12 cellular contexts compared by ENCODE assay signal in genomic region chr1:155012760-155013602, GRCh38. TPM values are rescaled to one million over a fixed set of nuclear protein-coding genes. Genes with fewer than 3 reads are reported as not detected.
DNase-seq lines count a peak whose midpoint lies in the region; ATAC-seq and TF ChIP-seq lines count a peak whose summit lies in the region.
"Had no signal": no experiment of that assay in that cellular context is flagged by ENCODE, and none has a peak within 500 bp of the region (broad histone marks: within the 10 kb centered on the region; RNA-seq: fewer than 3 reads in every experiment).

No MANE protein-coding gene starts in this region.

- H3K27me3 ChIP-seq in iPS-15b (ENCODE audit: control insufficient read depth, insufficient read depth, low read length), result no peaks in the 10 kb centered on the region
- H3K27me3 ChIP-seq: right lobe of liver had no signal

- H3K27ac Mint-ChIP-seq in activated CD8-positive, alpha-beta memory T cell treated with anti-CD3 and anti-CD28 coated beads, Interleukin-2, amount 10 ng/mL, durations not matched to agents 7 days and 5 days, result peak overlapping the region; percentile 64
- H3K27ac Mint-ChIP-seq in WTC11, result peak overlapping the region; percentile 46; the same call in 1 of the 2 replicates
- peak overlapping the region; percentile 47 for H3K27ac Mint-ChIP-seq in stimulated activated naive B cell treated with anti-CD40 and anti-IgM and Interleukin-4, amounts not matched to agents 10 μg/mL and 1 μg/mL and 100 μg/mL, for 72 hours

- CTCF ChIA-PET in activated CD8-positive, alpha-beta memory T cell treated with anti-CD3 and anti-CD28 coated beads, Interleukin-2, amount 10 ng/mL, durations not matched to agents 7 days and 5 days (lab: Charles Lee), result interaction anchor here (0.9 to 18.7 kb wide), 5 partner anchors 14 to 72 kb away, joined by 3 to 328 read pairs (median 5); partner anchors contain the start of genes ADAM15, EFNA4, FLAD1 and LENEP
- CTCF ChIA-PET in WTC11 (lab: Charles Lee), result interaction anchor here (0.6 to 6.8 kb wide), 18 partner anchors 8 to 181 kb away, joined by 3 to 73 read pairs (median 8); partner anchors contain the start of genes ADAM15, EFNA4, LENEP and PBXIP1

- no peak for ATAC-seq in activated CD8-positive, alpha-beta memory T cell treated with anti-CD3 and anti-CD28 coated beads, Interleukin-2, amount 10 ng/mL, durations not matched to agents 7 days and 5 days
- ATAC-seq in WTC11, result no peak
- ATAC-seq in stimulated activated naive B cell treated with anti-CD40 and anti-IgM and Interleukin-4, amounts not matched to agents 10 μg/mL and 1 μg/mL and 100 μg/mL, for 72 hours (replicated peaks), result no peak
- no peak for ATAC-seq in GM18861 (IDR thresholded peaks at IDR 0.05; ENCODE audit: unreplicated experiment)

- H3K36me3 Mint-ChIP-seq in activated CD8-positive, alpha-beta memory T cell treated with anti-CD3 and anti-CD28 coated beads, Interleukin-2, amount 10 ng/mL, durations not matched to agents 7 days and 5 days, result peaks cover 16% of the 10 kb centered on the region
- peaks cover 8% of the 10 kb centered on the region; the same call in 1 of the 2 replicates for H3K36me3 Mint-ChIP-seq in WTC11
- peaks cover 16 to 42% of the 10 kb centered on the region in 2 donors for H3K36me3 Mint-ChIP-seq in stimulated activated naive B cell treated with anti-CD40 and anti-IgM and Interleukin-4, amounts not matched to agents 10 μg/mL and 1 μg/mL and 100 μg/mL, for 72 hours

- H3K4me3 Mint-ChIP-seq in activated CD8-positive, alpha-beta memory T cell treated with anti-CD3 and anti-CD28 coated beads, Interleukin-2, amount 10 ng/mL, durations not matched to agents 7 days and 5 days, result no peak overlapping the region
- no peak overlapping the region for H3K4me3 Mint-ChIP-seq in WTC11
- no peak overlapping the region for H3K4me3 Mint-ChIP-seq in stimulated activated naive B cell treated with anti-CD40 and anti-IgM and Interleukin-4, amounts not matched to agents 10 μg/mL and 1 μg/mL and 100 μg/mL, for 72 hours

- no peaks in the 10 kb centered on the region for H3K9me3 ChIP-seq in iPS-15b (ENCODE audit: control insufficient read depth, insufficient read depth, low read length)
- H3K9me3 ChIP-seq: right lobe of liver, thoracic aorta had no signal

- H3K9me3 Mint-ChIP-seq in activated CD8-positive, alpha-beta memory T cell treated with anti-CD3 and anti-CD28 coated beads, Interleukin-2, amount 10 ng/mL, durations not matched to agents 7 days and 5 days (ENCODE audit: low read depth), result no peaks in the 10 kb centered on the region
- no peaks in the 10 kb centered on the region for H3K9me3 Mint-ChIP-seq in WTC11
- H3K9me3 Mint-ChIP-seq in stimulated activated naive B cell treated with anti-CD40 and anti-IgM and Interleukin-4, amounts not matched to agents 10 μg/mL and 1 μg/mL and 100 μg/mL, for 72 hours, result no peaks in the 10 kb centered on the region

- peak overlapping the region; percentile 30 for H3K4me3 ChIP-seq in iPS-15b (ENCODE audit: low read depth, low read length)
- H3K4me3 ChIP-seq: GM23248, right lobe of liver, thoracic aorta had no signal

- H3K4me1 ChIP-seq in iPS-15b (ENCODE audit: control insufficient read depth, insufficient read depth, low read length), result peaks cover 25% of the 10 kb centered on the region

- no peak for TF ChIP-seq CTCF in WTC11 (IDR thresholded peaks at IDR 0.05)

- H3K4me1 Mint-ChIP-seq in activated CD8-positive, alpha-beta memory T cell treated with anti-CD3 and anti-CD28 coated beads, Interleukin-2, amount 10 ng/mL, durations not matched to agents 7 days and 5 days, result peaks cover 72% of the 10 kb centered on the region
- H3K4me1 Mint-ChIP-seq in WTC11, result peaks cover 53% of the 10 kb centered on the region
- H3K4me1 Mint-ChIP-seq in stimulated activated naive B cell treated with anti-CD40 and anti-IgM and Interleukin-4, amounts not matched to agents 10 μg/mL and 1 μg/mL and 100 μg/mL, for 72 hours, result peaks cover 63 to 93% of the 10 kb centered on the region in 2 donors

- no peaks in the 10 kb centered on the region for H3K27me3 Mint-ChIP-seq in activated CD8-positive, alpha-beta memory T cell treated with anti-CD3 and anti-CD28 coated beads, Interleukin-2, amount 10 ng/mL, durations not matched to agents 7 days and 5 days
- H3K27me3 Mint-ChIP-seq in WTC11 (ENCODE audit: low read depth), result no peaks in the 10 kb centered on the region
- H3K27me3 Mint-ChIP-seq in stimulated activated naive B cell treated with anti-CD40 and anti-IgM and Interleukin-4, amounts not matched to agents 10 μg/mL and 1 μg/mL and 100 μg/mL, for 72 hours, result no peaks in the 10 kb centered on the region

- no peak for DNase-seq in activated CD8-positive, alpha-beta memory T cell treated with anti-CD3 and anti-CD28 coated beads, Interleukin-2, amount 10 ng/mL, durations not matched to agents 7 days and 5 days
- no peak for DNase-seq in activated CD8-positive, alpha-beta memory T cell treated with anti-CD3 and anti-CD28 coated beads for 24 hours
- DNase-seq in WTC11 (ENCODE audit: low spot score) (no peak), NCI-H748 (lab: John Stamatoyannopoulos, UW; ENCODE audit: unreplicated experiment) (no peak), OCI-M2 (lab: John Stamatoyannopoulos, UW; ENCODE audit: unreplicated experiment) (no peak)
- no peak for DNase-seq in stimulated activated naive B cell treated with anti-CD40 and anti-IgM and Interleukin-4, amounts not matched to agents 10 μg/mL and 1 μg/mL and 100 μg/mL, for 72 hours

- no peak overlapping the region for H3K9ac ChIP-seq in iPS-15b (ENCODE audit: low read depth, low read length)
- H3K9ac ChIP-seq: GM23248 had no signal

- peaks cover 17% of the 10 kb centered on the region for H3K36me3 ChIP-seq in iPS-15b (ENCODE audit: control insufficient read depth, insufficient read depth, low read length)

- POLR2A ChIA-PET in WTC11 (lab: Charles Lee), result interaction anchor here (0.8 to 1.5 kb wide), 5 partner anchors 9 to 43 kb away, joined by 3 to 6 read pairs (median 4); partner anchors contain the start of genes FLAD1, LENEP and SHC1

TF ChIP-seq in WTC11, 78 proteins besides CTCF, POLR2A, EP300 and RAD21:
- no peak for TF ChIP-seq ZNF263 (CRISPR knock-in tag; IDR thresholded peaks at IDR 0.05; ENCODE audit: low read depth)
- no peak for TF ChIP-seq CREM (CRISPR knock-in tag; IDR thresholded peaks at IDR 0.05)
- TF ChIP-seq KAT7 (CRISPR knock-in tag; IDR thresholded peaks at IDR 0.05; ENCODE audit: borderline replicate concordance), result no peak
- TF ChIP-seq TP53 (CRISPR knock-in tag; IDR thresholded peaks at IDR 0.05), result no peak
- TF ChIP-seq FOXK1 (CRISPR knock-in tag; IDR thresholded peaks at IDR 0.05), result no peak
- no peak for TF ChIP-seq PRRX2 (CRISPR knock-in tag; IDR thresholded peaks at IDR 0.05)
- TF ChIP-seq, protein P1, sequence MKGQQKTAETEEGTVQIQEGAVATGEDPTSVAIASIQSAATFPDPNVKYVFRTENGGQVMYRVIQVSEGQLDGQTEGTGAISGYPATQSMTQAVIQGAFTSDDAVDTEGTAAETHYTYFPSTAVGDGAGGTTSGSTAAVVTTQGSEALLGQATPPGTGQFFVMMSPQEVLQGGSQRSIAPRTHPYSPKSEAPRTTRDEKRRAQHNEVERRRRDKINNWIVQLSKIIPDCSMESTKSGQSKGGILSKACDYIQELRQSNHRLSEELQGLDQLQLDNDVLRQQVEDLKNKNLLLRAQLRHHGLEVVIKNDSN (CRISPR knock-in tag; IDR thresholded peaks at IDR 0.05), result no peak
- TF ChIP-seq TEAD4 (CRISPR knock-in tag; IDR thresholded peaks at IDR 0.05), result no peak
- no peak for TF ChIP-seq ZMAT4 (CRISPR knock-in tag; IDR thresholded peaks at IDR 0.05)
- no peak for TF ChIP-seq AR (CRISPR knock-in tag; IDR thresholded peaks at IDR 0.05)

RNA-seq across cellular contexts. Expression of gene ZBTB7B, which starts 10.4 kb away (rescaled TPM):
- 10 to 100 TPM; 58.1 to 74.8 TPM for total RNA-seq in activated CD8-positive, alpha-beta memory T cell treated with anti-CD3 and anti-CD28 coated beads, Interleukin-2, amount 10 ng/mL, durations not matched to agents 7 days and 5 days
- total RNA-seq in WTC11 (2021), result 29.8 to 32.1 TPM (median 31.5 TPM) in 3 replicates

RNA-seq across cellular contexts. Expression of gene LENEP, which starts 19.6 kb away (rescaled TPM):
- total RNA-seq in activated CD8-positive, alpha-beta memory T cell treated with anti-CD3 and anti-CD28 coated beads, Interleukin-2, amount 10 ng/mL, durations not matched to agents 7 days and 5 days, result 1 to 10 TPM in 1 of 2 experiments, under 1 TPM in 1; 0.91 to 1.2 TPM
- 0.48 to 1.2 TPM in 2 of 3 replicates, not detected in the other for total RNA-seq in WTC11 (2021)
- total RNA-seq: bronchial epithelial cell, GM23248, right lobe of liver, thoracic aorta had no signal

RNA-seq across cellular contexts. Expression of gene DCST2, which starts 20.6 kb away (rescaled TPM):
- total RNA-seq in activated CD8-positive, alpha-beta memory T cell treated with anti-CD3 and anti-CD28 coated beads, Interleukin-2, amount 10 ng/mL, durations not matched to agents 7 days and 5 days, result under 1 TPM; 0.09 to 0.29 TPM
- 0.83 to 1.8 TPM (median 1.6 TPM) in 3 replicates for total RNA-seq in WTC11 (2021)
- total RNA-seq: GM23248 had no signal

RNA-seq across cellular contexts. Expression of gene DCST1, which starts 20.6 kb away (rescaled TPM):
- not detected for total RNA-seq in activated CD8-positive, alpha-beta memory T cell treated with anti-CD3 and anti-CD28 coated beads, Interleukin-2, amount 10 ng/mL, durations not matched to agents 7 days and 5 days
- 0.15 TPM in 1 of 3 replicates, not detected in the others for total RNA-seq in WTC11 (2021)
- total RNA-seq: bronchial epithelial cell, GM23248, right lobe of liver, thoracic aorta had no signal

RNA-seq across cellular contexts. Expression of gene FLAD1, which starts 29.8 kb away (rescaled TPM):
- 10 to 100 TPM; 48.2 to 63.7 TPM for total RNA-seq in activated CD8-positive, alpha-beta memory T cell treated with anti-CD3 and anti-CD28 coated beads, Interleukin-2, amount 10 ng/mL, durations not matched to agents 7 days and 5 days
- total RNA-seq in WTC11 (2021), result 71.1 to 88.3 TPM (median 71.2 TPM) in 3 replicates
